Comparison of ENCODE assay signal across 18 cellular contexts in genomic region chr2:43346619-43347018, GRCh38.
A peak's percentile ranks its signal among the peaks of the same experiment; 100 is the strongest.
DNase-seq lines count a peak whose midpoint lies in the region; TF ChIP-seq lines count a peak whose summit lies in the region.
"Had no signal": no experiment of that assay in that cellular context is flagged by ENCODE, and none has a peak within 500 bp of the region (broad histone marks: within the 10 kb centered on the region; RNA-seq: fewer than 3 reads in every experiment).

No MANE protein-coding gene starts in this region.

- peaks cover 38% of the 10 kb centered on the region for H3K4me1 ChIP-seq in HUES64 (ENCODE audit: insufficient read depth, low read length)
- peaks cover 28 to 81% of the 10 kb centered on the region in 2 donors for H3K4me1 ChIP-seq in ascending aorta
- H3K4me1 ChIP-seq in liver (ENCODE audit: control insufficient read depth in 4 of 4, insufficient read depth in 4 of 4, low read length in 3 of 4), result peaks cover 10 to 40% (median 20%) of the 10 kb centered on the region in 4 donors
- H3K4me1 ChIP-seq in skeletal muscle tissue (ENCODE audit: control insufficient read depth in 3 of 3, insufficient read depth in 3 of 3, low read length in 3 of 3), result peaks cover 63 to 85% (median 75%) of the 10 kb centered on the region in 3 donors
- no peaks in the 10 kb centered on the region for H3K4me1 ChIP-seq in A673 (ENCODE audit: insufficient read depth, low read length, poor library complexity, severe bottlenecking)

- TF ChIP-seq RAD21 in liver (IDR thresholded peaks at IDR 0.05), result no peak

- TF ChIP-seq CTCF in ascending aorta (IDR thresholded peaks at IDR 0.05) (no peak), liver (IDR thresholded peaks at IDR 0.05; ENCODE audit: low read depth, low read length, missing input control) (no peak), A673 (conservative IDR thresholded peaks at IDR 0.05; ENCODE audit: low read depth, low read length) (no peak)

- intact Hi-C loops in ascending aorta (cut with DNase I), result no loop called here
- intact Hi-C loops in A673 (cut with micrococcal nuclease; ENCODE audit: unreplicated experiment), result no loop called here

- H3K9me3 ChIP-seq in HUES64 (ENCODE audit: insufficient read depth, low read depth, low read length) (no peaks in the 10 kb centered on the region), ascending aorta (no peaks in the 10 kb centered on the region), liver (ENCODE audit: control insufficient read depth in 4 of 4, low read length in 3 of 4) (no peaks in the 10 kb centered on the region), skeletal muscle tissue (ENCODE audit: control insufficient read depth in 3 of 3, low read length in 3 of 3) (no peaks in the 10 kb centered on the region), A673 (ENCODE audit: low read depth, low read length, poor library complexity, severe bottlenecking) (no peaks in the 10 kb centered on the region)

- CTCF ChIA-PET in A673 (lab: Charles Lee), result no interaction called here

- POLR2A ChIA-PET in A673 (lab: Charles Lee; ENCODE audit: low non-redundant PET), result interaction anchor here (0.6 kb wide), 1 partner anchor 221 kb away, joined by 16 read pairs; no protein-coding TSS in a partner anchor

- H3K4me3 ChIP-seq in HUES64 (ENCODE audit: low read length) (no peak overlapping the region), ascending aorta (no peak overlapping the region), liver (ENCODE audit: low read depth in 1 of 3, low read length in 3 of 3) (no peak overlapping the region), skeletal muscle tissue (ENCODE audit: low read length in 3 of 3) (no peak overlapping the region), A673 (ENCODE audit: low read depth, low read length, poor library complexity, severe bottlenecking) (no peak overlapping the region)
- H3K4me3 ChIP-seq: lung had no signal

- 0 out of 2 replicates have a peak overlapping the region, but pooled peaks have one; percentile 5 for H3K27ac ChIP-seq in HUES64 (ENCODE audit: low read depth, low read length)
- H3K27ac ChIP-seq in ascending aorta, result peak overlapping the region; percentile 85 to 90
- H3K27ac ChIP-seq in liver (ENCODE audit: low read depth in 1 of 2, low read length in 2 of 2), result peak overlapping the region; percentile 6 to 19
- H3K27ac ChIP-seq in skeletal muscle tissue (ENCODE audit: low read depth, low read length), result peak overlapping the region; percentile 84
- no peak overlapping the region for H3K27ac ChIP-seq in A673 (ENCODE audit: low read depth, low read length, poor library complexity, severe bottlenecking)

- BruUV-seq in A673 (replicated peaks; lab: Mats Ljungman, UMichigan), result no TSS peak

- H3K36me3 ChIP-seq in HUES64 (ENCODE audit: insufficient read depth, low read length), result no peaks in the 10 kb centered on the region
- H3K36me3 ChIP-seq in ascending aorta, result no peaks in the 10 kb centered on the region
- H3K36me3 ChIP-seq in liver (ENCODE audit: control insufficient read depth in 4 of 4, insufficient read depth in 3 of 4, low read depth in 1 of 4, low read length in 3 of 4), result no peaks in the 10 kb centered on the region
- no peaks in the 10 kb centered on the region for H3K36me3 ChIP-seq in skeletal muscle tissue (ENCODE audit: control insufficient read depth in 3 of 3, insufficient read depth in 3 of 3, low read length in 3 of 3)
- H3K36me3 ChIP-seq in A673 (ENCODE audit: insufficient read depth, low read length, poor library complexity, severe bottlenecking), result no peaks in the 10 kb centered on the region

- H3K27me3 ChIP-seq in HUES64 (ENCODE audit: insufficient read depth, low read length), result no peaks in the 10 kb centered on the region
- no peaks in the 10 kb centered on the region for H3K27me3 ChIP-seq in ascending aorta
- no peaks in the 10 kb centered on the region for H3K27me3 ChIP-seq in liver (ENCODE audit: control insufficient read depth in 4 of 4, insufficient read depth in 4 of 4, low read length in 3 of 4)
- H3K27me3 ChIP-seq in skeletal muscle tissue (ENCODE audit: control insufficient read depth in 3 of 3, insufficient read depth in 3 of 3, low read length in 3 of 3), result no peaks in the 10 kb centered on the region
- no peaks in the 10 kb centered on the region for H3K27me3 ChIP-seq in A673 (replicated peaks; ENCODE audit: insufficient read depth, low read depth, low read length, poor library complexity)

- no peak overlapping the region for H3K9ac ChIP-seq in HUES64 (ENCODE audit: low read depth, low read length)
- H3K9ac ChIP-seq in liver (ENCODE audit: low read depth in 1 of 2, low read length in 2 of 2), result no peak overlapping the region
- H3K9ac ChIP-seq in skeletal muscle tissue (ENCODE audit: low read depth in 1 of 3, low read length in 3 of 3), result no peak overlapping the region

- DNase-seq in ascending aorta (ENCODE audit: low spot score in 2 of 2) (no peak), NCI-H2196 treated with DMSO at 0.1 percent for 48 hours (lab: John Stamatoyannopoulos, UW; ENCODE audit: unreplicated experiment) (no peak), A673 (ENCODE audit: low spot score) (no peak), AML-193 (lab: John Stamatoyannopoulos, UW) (no peak)
- DNase-seq in activated effector memory CD4-positive, alpha-beta T cell treated with Interleukin-2 at 50 U/mL for 16 hours, result no peak
- DNase-seq: activated gamma-delta T cell treated with Interleukin-2 at 50 U/mL for 16 hours; amniotic stem cell; foreskin fibroblast; NCI-H1930; NCI-H82; nephron progenitor cell; retina; stimulated activated naive CD8-positive, alpha-beta T cell treated with anti-CD3 and anti-CD28 coated beads, Interleukin-15, amount 100 ng/mL, for 72 hours; T1000 had no signal

- WGBS in HUES64, result 92% methylated on average over 4 of the region's 4 CpGs
- WGBS in liver, result 71% methylated on average over 4 of the region's 4 CpGs

TF ChIP-seq in liver, 16 proteins besides CTCF, POLR2A, EP300 and RAD21:
- no peak for TF ChIP-seq TAF1 (conservative IDR thresholded peaks at IDR 0.05)
- no peak for TF ChIP-seq NR2F2 (IDR thresholded peaks at IDR 0.05)
- no peak for TF ChIP-seq YY1 (IDR thresholded peaks at IDR 0.05)
- no peak for TF ChIP-seq REST (IDR thresholded peaks at IDR 0.05)
- TF ChIP-seq ATF3 (IDR thresholded peaks at IDR 0.05), result no peak
- no peak for TF ChIP-seq FOXA1 (IDR thresholded peaks at IDR 0.05)
- TF ChIP-seq GABPA (IDR thresholded peaks at IDR 0.05 in 1 of 2, conservative IDR thresholded peaks at IDR 0.05 in 1 of 2), result no peak
- TF ChIP-seq HNF4G (IDR thresholded peaks at IDR 0.05), result no peak
- no peak for TF ChIP-seq FOXA2 (IDR thresholded peaks at IDR 0.05)
- TF ChIP-seq MAX (IDR thresholded peaks at IDR 0.05), result no peak
- TF ChIP-seq RXRA (IDR thresholded peaks at IDR 0.05), result no peak
- TF ChIP-seq JUND (IDR thresholded peaks at IDR 0.05), result no peak
